ENCODE assay signal across 21 cellular contexts in the genomic region with DNA sequence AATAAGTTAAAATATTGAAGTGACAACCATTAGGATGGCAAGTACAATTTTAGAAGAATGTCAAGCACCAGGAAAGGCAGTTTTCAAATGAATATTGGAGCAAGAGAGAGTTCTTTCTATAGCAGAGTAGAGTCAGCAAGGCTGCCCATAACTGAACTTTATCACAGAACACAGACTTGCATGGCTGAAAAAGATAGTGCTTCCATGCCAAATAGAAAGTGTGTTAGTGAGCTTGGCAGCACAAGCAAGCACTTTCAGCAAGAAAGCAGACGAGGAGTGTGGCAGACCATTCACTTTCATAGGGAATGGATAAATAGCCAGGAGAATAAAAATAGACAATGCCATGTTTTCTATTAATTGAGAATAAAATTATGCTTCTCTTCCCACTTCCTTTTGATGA.
"Had no signal": no experiment of that assay in that cellular context is flagged by ENCODE, and none has a peak within 500 bp of the region (broad histone marks: within the 10 kb centered on the region; RNA-seq: fewer than 3 reads in every experiment).

No MANE protein-coding gene starts in this region.

- H3K27me3 ChIP-seq: neutrophil, pancreas, right lobe of liver, transverse colon, upper lobe of right lung, uterus had no signal

- H3K27me3 Mint-ChIP-seq: effector memory CD8-positive, alpha-beta T cell; memory B cell; stimulated activated naive B cell treated with anti-CD40 and anti-IgM and Interleukin-4, amounts not matched to agents 10 μg/mL and 1 μg/mL and 100 μg/mL, for 72 hours; stimulated activated naive CD8-positive, alpha-beta T cell treated with anti-CD3 and anti-CD28 coated beads, Interleukin-15, Interleukin-2, amounts not matched to agents 100 ng/mL and 50 ng/mL, for 24 hours had no signal

- H3K9me3 ChIP-seq: neutrophil, pancreas, right lobe of liver, transverse colon, upper lobe of right lung, uterus had no signal

- H3K27ac Mint-ChIP-seq: effector memory CD8-positive, alpha-beta T cell; immature natural killer cell; memory B cell; natural killer cell; stimulated activated naive B cell treated with anti-CD40 and anti-IgM and Interleukin-4, amounts not matched to agents 10 μg/mL and 1 μg/mL and 100 μg/mL, for 72 hours; stimulated activated naive CD8-positive, alpha-beta T cell treated with anti-CD3 and anti-CD28 coated beads, Interleukin-15, Interleukin-2, amounts not matched to agents 100 ng/mL and 50 ng/mL, for 24 hours had no signal

- H3K27ac ChIP-seq: neutrophil, pancreas, right lobe of liver, transverse colon, upper lobe of right lung, uterus had no signal

- DNase-seq: cortex of kidney; effector memory CD8-positive, alpha-beta T cell; hypothalamus; immature natural killer cell; islet precursor cell; kidney glomerular epithelial cell; left colon; natural killer cell; pancreas; right lobe of liver; small intestine; stimulated activated CD4-positive, alpha-beta T cell treated with anti-CD3 and anti-CD28 coated beads, Interleukin-15, amount 100 ng/mL, for 24 hours; stimulated activated CD4-positive, alpha-beta T cell treated with anti-CD3 and anti-CD28 coated beads, Interleukin-2, amount 100 ng/mL, for 48 hours; stimulated activated naive B cell treated with anti-CD40 and anti-IgM and Interleukin-4, amounts not matched to agents 10 μg/mL and 1 μg/mL and 100 μg/mL, for 72 hours; transverse colon; upper lobe of right lung; uterus had no signal

- H3K36me3 Mint-ChIP-seq: immature natural killer cell; memory B cell; natural killer cell; stimulated activated naive B cell treated with anti-CD40 and anti-IgM and Interleukin-4, amounts not matched to agents 10 μg/mL and 1 μg/mL and 100 μg/mL, for 72 hours had no signal

- H3K36me3 ChIP-seq: neutrophil, pancreas, right lobe of liver, transverse colon, upper lobe of right lung, uterus had no signal

- H3K9me3 Mint-ChIP-seq: memory B cell; stimulated activated naive B cell treated with anti-CD40 and anti-IgM and Interleukin-4, amounts not matched to agents 10 μg/mL and 1 μg/mL and 100 μg/mL, for 72 hours had no signal

- H3K4me1 ChIP-seq: pancreas, right lobe of liver, transverse colon, upper lobe of right lung, uterus had no signal

- H3K4me3 ChIP-seq: lung, pancreas, right lobe of liver, transverse colon, upper lobe of right lung, uterus had no signal

- ATAC-seq: effector memory CD8-positive, alpha-beta T cell; left colon; natural killer cell; pancreas; right lobe of liver; stimulated activated naive B cell treated with anti-CD40 and anti-IgM and Interleukin-4, amounts not matched to agents 10 μg/mL and 1 μg/mL and 100 μg/mL, for 72 hours; upper lobe of right lung had no signal

- H3K4me3 Mint-ChIP-seq: effector memory CD8-positive, alpha-beta T cell; immature natural killer cell; memory B cell; natural killer cell; stimulated activated naive B cell treated with anti-CD40 and anti-IgM and Interleukin-4, amounts not matched to agents 10 μg/mL and 1 μg/mL and 100 μg/mL, for 72 hours; stimulated activated naive CD8-positive, alpha-beta T cell treated with anti-CD3 and anti-CD28 coated beads, Interleukin-15, Interleukin-2, amounts not matched to agents 100 ng/mL and 50 ng/mL, for 24 hours had no signal

- H3K4me1 Mint-ChIP-seq: immature natural killer cell; memory B cell; natural killer cell; stimulated activated naive B cell treated with anti-CD40 and anti-IgM and Interleukin-4, amounts not matched to agents 10 μg/mL and 1 μg/mL and 100 μg/mL, for 72 hours had no signal
